1 cellular context compared by ENCODE assay signal in genomic region chr6:84769247-84769646, GRCh38.
TF ChIP-seq lines count a peak whose summit lies in the region.

No MANE protein-coding gene starts in this region.

TF ChIP-seq in GM23338, 12 proteins besides CTCF, POLR2A, EP300 and RAD21:
- TF ChIP-seq CREB1 (CRISPR knock-in tag; IDR thresholded peaks at IDR 0.05; ENCODE audit: low read depth), result no peak
- TF ChIP-seq NANOG (IDR thresholded peaks at IDR 0.05; ENCODE audit: borderline replicate concordance), result no peak
- peak; percentile 80 for TF ChIP-seq EZH2 (IDR thresholded peaks at IDR 0.05; ENCODE audit: low read depth, unreplicated experiment)
- TF ChIP-seq EZH2phosphoT487 (IDR thresholded peaks at IDR 0.05; ENCODE audit: unreplicated experiment), result peak; percentile 34
